ENCODE assay signal across 8 cellular contexts in the genomic region with DNA sequence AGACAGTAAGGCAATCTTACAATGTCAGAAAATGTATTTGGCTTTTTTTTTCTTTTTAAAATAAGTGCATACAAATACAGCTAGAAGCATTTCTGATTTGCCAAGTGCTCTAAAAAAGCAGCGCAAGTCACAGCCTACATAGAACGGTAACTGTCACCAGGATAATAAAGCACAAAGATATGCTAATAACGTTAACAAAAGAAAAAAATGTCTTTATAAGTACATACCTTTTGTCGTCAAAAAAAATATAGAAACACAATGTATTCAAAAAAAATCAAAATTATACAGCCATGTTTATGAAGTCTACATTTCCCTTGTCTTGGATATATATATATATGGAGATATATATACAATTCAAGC. TPM values are rescaled to one million over a fixed set of nuclear protein-coding genes. Genes with fewer than 3 reads are reported as not detected.
DNase-seq lines count a peak whose midpoint lies in the region; ATAC-seq and TF ChIP-seq lines count a peak whose summit lies in the region.

No MANE protein-coding gene starts in this region.

- TF ChIP-seq POLR2A in adrenal gland (IDR thresholded peaks at IDR 0.05) (no peak), right lobe of liver (IDR thresholded peaks at IDR 0.05) (no peak), tibial nerve (IDR thresholded peaks at IDR 0.05) (no peak)

- CTCF ChIA-PET in activated naive CD4-positive, alpha-beta T cell treated with anti-CD3 and anti-CD28 coated beads for 36 hours (lab: Charles Lee): no interaction called here

- no peaks in the 10 kb centered on the region for H3K9me3 ChIP-seq in adrenal gland (replicated peaks in 1 of 3)
- no peaks in the 10 kb centered on the region for H3K9me3 ChIP-seq in right lobe of liver
- H3K9me3 ChIP-seq in tibial nerve: no peaks in the 10 kb centered on the region

- TF ChIP-seq CTCF in adrenal gland (IDR thresholded peaks at IDR 0.05) (no peak), right lobe of liver (IDR thresholded peaks at IDR 0.05) (no peak), tibial nerve (IDR thresholded peaks at IDR 0.05) (no peak)

- 1 to 4% (median 2%) methylated on average over 4 of the region's 4 CpGs for WGBS in adrenal gland, 4 donors
- WGBS in right lobe of liver (ENCODE audit: insufficient coverage, low coverage, low lambda C conversion rate, missing lambda C conversion rate): 0% methylated on average over 4 of the region's 4 CpGs
- WGBS in tibial nerve, 2 donors: 4% methylated on average over 4 of the region's 4 CpGs

- no peak for TF ChIP-seq EP300 in tibial nerve (IDR thresholded peaks at IDR 0.05)

- H3K27me3 ChIP-seq in adrenal gland (no peaks in the 10 kb centered on the region), right lobe of liver (no peaks in the 10 kb centered on the region), tibial nerve (no peaks in the 10 kb centered on the region)

- intact Hi-C loops in activated naive CD4-positive, alpha-beta T cell treated with anti-CD3 and anti-CD28 coated beads for 36 hours (cut with micrococcal nuclease): loop anchor here (1.0 to 10.0 kb wide), 3 partner anchors 232 to 477 kb away; partner anchors contain the start of gene COA6
- intact Hi-C loops in adrenal gland (cut with DNase I): loop anchor here in 1 of 2 donors (5.0 to 10.0 kb wide), 2 partner anchors 378 to 471 kb away; no protein-coding TSS in a partner anchor
- intact Hi-C loops in right lobe of liver (cut with DNase I): loop anchor here in 1 of 2 donors (10.0 kb wide), 1 partner anchor 358 kb away; no protein-coding TSS in a partner anchor

- no peak for ATAC-seq in right lobe of liver
- no peak for ATAC-seq in GM21825 (IDR thresholded peaks at IDR 0.05; ENCODE audit: unreplicated experiment)
- no peak for ATAC-seq in HG02798 (IDR thresholded peaks at IDR 0.05; ENCODE audit: poor library complexity, unreplicated experiment)

- H3K27ac ChIP-seq in adrenal gland: peak overlapping the region; percentile 92 to 100 (median 100)
- peak overlapping the region; percentile 100 for H3K27ac ChIP-seq in right lobe of liver
- peak overlapping the region; percentile 98 to 100 (median 99) for H3K27ac ChIP-seq in tibial nerve

- peak overlapping the region; percentile 99 for H3K27ac Mint-ChIP-seq in activated naive CD4-positive, alpha-beta T cell treated with anti-CD3 and anti-CD28 coated beads for 36 hours

- peaks cover 0 to 38% of the 10 kb centered on the region in 2 donors for H3K36me3 ChIP-seq in adrenal gland (replicated peaks in 1 of 2)
- H3K36me3 ChIP-seq in right lobe of liver: peaks cover 0 to 15% (median 10%) of the 10 kb centered on the region in 4 donors
- H3K36me3 ChIP-seq in tibial nerve: peaks cover 0 to 23% (median 0%) of the 10 kb centered on the region in 3 donors

- H3K4me3 Mint-ChIP-seq in activated naive CD4-positive, alpha-beta T cell treated with anti-CD3 and anti-CD28 coated beads for 36 hours: peak overlapping the region; percentile 98

- no peaks in the 10 kb centered on the region for H3K9me3 Mint-ChIP-seq in activated naive CD4-positive, alpha-beta T cell treated with anti-CD3 and anti-CD28 coated beads for 36 hours

- H3K36me3 Mint-ChIP-seq in activated naive CD4-positive, alpha-beta T cell treated with anti-CD3 and anti-CD28 coated beads for 36 hours (ENCODE audit: low read depth): peaks cover 50% of the 10 kb centered on the region

- no peaks in the 10 kb centered on the region for H3K27me3 Mint-ChIP-seq in activated naive CD4-positive, alpha-beta T cell treated with anti-CD3 and anti-CD28 coated beads for 36 hours (ENCODE audit: low read depth)

- peaks cover 32% of the 10 kb centered on the region for H3K4me1 Mint-ChIP-seq in activated naive CD4-positive, alpha-beta T cell treated with anti-CD3 and anti-CD28 coated beads for 36 hours (ENCODE audit: low read depth)

- DNase-seq in activated naive CD4-positive, alpha-beta T cell treated with anti-CD3 and anti-CD28 coated beads for 36 hours: no peak
- no peak for DNase-seq in activated naive CD4-positive, alpha-beta T cell (lab: John Stamatoyannopoulos, UW)
- DNase-seq in adrenal gland (no peak), right lobe of liver (no peak), tibial nerve (ENCODE audit: low spot score in 2 of 2) (no peak)
- no peak for DNase-seq in stimulated activated CD4-positive, alpha-beta T cell treated with anti-CD3 and anti-CD28 coated beads, Interleukin-12 subunit alpha, Interleukin-12 subunit beta, amount 100 ng/mL, for 4 hours

- H3K4me3 ChIP-seq in adrenal gland: peak overlapping the region in 3 of 4 donors; percentile 5 to 93 (median 71)
- peak overlapping the region; percentile 68 to 73 (median 68) for H3K4me3 ChIP-seq in right lobe of liver
- peak overlapping the region; percentile 66 to 87 (median 83) for H3K4me3 ChIP-seq in tibial nerve

- H3K4me1 ChIP-seq in adrenal gland (replicated peaks in 1 of 2) (peaks cover 46 to 61% of the 10 kb centered on the region in 2 donors), right lobe of liver (peaks cover 0 to 33% (median 12%) of the 10 kb centered on the region in 4 donors), tibial nerve (peaks cover 11 to 54% (median 36%) of the 10 kb centered on the region in 4 donors)

RNA-seq across cellular contexts. Expression of gene IRF2BP2, which starts 3.3 kb away (rescaled TPM):
- 100 to 1,000 TPM in 1 of 2 experiments, 10 to 100 TPM in 1; 99.6 to 107 TPM for total RNA-seq in activated naive CD4-positive, alpha-beta T cell treated with anti-CD3 and anti-CD28 coated beads for 36 hours
- total RNA-seq in adrenal gland: 100 to 1,000 TPM in 4 of 8 donors, 10 to 100 TPM in 4; 66.5 to 182 (median 102) TPM
- polyA plus RNA-seq in adrenal gland: 10 to 100 TPM; 47.2 to 87.6 (median 67.4) TPM
- total RNA-seq in right lobe of liver: 10 to 100 TPM; 35.3 to 93.2 (median 56.8) TPM
- total RNA-seq in tibial nerve: 100 to 1,000 TPM in 1 of 4 donors, 10 to 100 TPM in 3; 71.4 to 107 (median 93.8) TPM
